In the genomic region with DNA sequence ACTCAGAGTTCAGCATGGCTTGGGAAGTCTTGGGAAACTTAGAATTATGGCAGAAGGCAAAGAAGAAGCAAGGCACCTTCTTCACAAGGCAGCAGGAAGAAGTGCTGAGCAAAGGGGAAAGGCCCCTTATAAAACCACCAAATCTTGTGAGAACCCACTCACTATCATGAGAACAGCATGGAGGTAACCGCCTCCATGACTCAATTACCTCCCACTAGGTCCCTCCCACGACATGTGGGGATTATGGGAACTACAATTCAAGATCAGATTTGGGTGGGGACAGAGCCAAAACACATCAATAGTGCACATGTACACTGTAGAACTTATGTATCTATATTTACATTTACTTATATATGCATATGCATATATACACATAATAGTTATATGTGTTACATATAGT, we compare ENCODE assay signal across 35 cellular contexts.
"Had no signal": no experiment of that assay in that cellular context is flagged by ENCODE, and none has a peak within 500 bp of the region (broad histone marks: within the 10 kb centered on the region; RNA-seq: fewer than 3 reads in every experiment).

No MANE protein-coding gene starts in this region.

- H3K27me3 ChIP-seq: adrenal gland, body of pancreas, brain microvascular endothelial cell, breast epithelium had no signal

- H3K9me3 Mint-ChIP-seq: activated CD4-positive, alpha-beta memory T cell treated with anti-CD3 and anti-CD28 coated beads for 36 hours; activated CD4-positive, alpha-beta T cell treated with anti-CD3 and anti-CD28 coated beads, Interleukin-2, amount 10 ng/mL, durations not matched to agents 24 days and 14 days; activated CD8-positive, alpha-beta T cell treated with anti-CD3 and anti-CD28 coated beads for 36 hours; activated naive CD4-positive, alpha-beta T cell treated with anti-CD3 and anti-CD28 coated beads for 36 hours; activated naive CD4-positive, alpha-beta T cell treated with anti-CD3 and anti-CD28 coated beads, Interleukin-2, amount 50 U/mL, for 72 hours; activated naive CD8-positive, alpha-beta T cell treated with anti-CD3 and anti-CD28 coated beads for 36 hours; activated T-cell treated with anti-CD3 and anti-CD28 coated beads, Interleukin-2, amount 50 U/mL, for 4 hours; activated T-helper 1 cell treated with anti-CD3 and anti-CD28 coated beads, Interleukin-12 subunit alpha, Interleukin-12 subunit beta, Interleukin-2, Interleukin-4 antibody, amounts not matched to agents 30 ng/mL and 10 ng/mL and 1 ng/mL, durations not matched to agents 14 hours and 24 hours and 36 hours; activated T-helper 17 cell treated with anti-CD3 and anti-CD28 coated beads, Interleukin-2, amount 50 U/mL, for 72 hours; T-cell had no signal

- H3K36me3 Mint-ChIP-seq: activated CD4-positive, alpha-beta memory T cell treated with anti-CD3 and anti-CD28 coated beads for 36 hours; activated naive CD4-positive, alpha-beta T cell treated with anti-CD3 and anti-CD28 coated beads, Interleukin-2, amount 50 U/mL, for 72 hours; activated naive CD8-positive, alpha-beta T cell treated with anti-CD3 and anti-CD28 coated beads for 36 hours; T-cell had no signal

- DNase-seq: activated B cell treated with CpG ODN at 0.5 μM for 24 hours; activated CD4-positive, alpha-beta memory T cell treated with anti-CD3 and anti-CD28 coated beads for 36 hours; activated CD4-positive, alpha-beta T cell treated with anti-CD3 and anti-CD28 coated beads for 4 hours; activated CD4-positive, alpha-beta T cell treated with anti-CD3 and anti-CD28 coated beads, Interleukin-2, amount 10 ng/mL, durations not matched to agents 24 days and 14 days; activated CD4-positive, alpha-beta T cell treated with anti-CD3 and anti-CD28 coated beads, Interleukin-2, amount 50 U/mL, for 1 hour; activated CD4-positive, alpha-beta T cell treated with anti-CD3 and anti-CD28 coated beads, Interleukin-2, amount 50 U/mL, for 4 hours; activated CD4-positive, CD25-positive, alpha-beta regulatory T cell treated with anti-CD3 and anti-CD28 coated beads, Interleukin-2, amount 50 U/mL, for 72 hours; activated CD8-positive, alpha-beta memory T cell treated with anti-CD3 and anti-CD28 coated beads, Interleukin-2, amount 50 U/mL, for 4 hours; activated CD8-positive, alpha-beta T cell treated with anti-CD3 and anti-CD28 coated beads for 36 hours; activated effector memory CD4-positive, alpha-beta T cell treated with anti-CD3 and anti-CD28 coated beads, Interleukin-2, amount 50 U/mL, for 16 hours; activated gamma-delta T cell treated with Interleukin-2 at 50 U/mL for 16 hours; activated naive CD4-positive, alpha-beta T cell; activated naive CD4-positive, alpha-beta T cell treated with anti-CD3 and anti-CD28 coated beads for 36 hours; activated naive CD4-positive, alpha-beta T cell treated with anti-CD3 and anti-CD28 coated beads, Interleukin-2, amount 50 U/mL, for 16 hours; activated naive CD8-positive, alpha-beta T cell treated with anti-CD3 and anti-CD28 coated beads for 36 hours; activated T-cell treated with anti-CD3 and anti-CD28 coated beads for 4 hours; activated T-cell treated with anti-CD3 and anti-CD28 coated beads, Interleukin-2, amount 50 U/mL, for 1 hour; activated T-cell treated with anti-CD3 and anti-CD28 coated beads, Interleukin-2, amount 50 U/mL, for 4 hours; activated T-cell treated with anti-CD3 and anti-CD28 coated beads, Interleukin-2, amount 50 U/mL, for 72 hours; adrenal gland; amniotic stem cell; aorta; body of pancreas; brain microvascular endothelial cell; central memory CD4-positive, alpha-beta T cell; T-cell; T-helper 17 cell; T1000 had no signal

- H3K27ac ChIP-seq: adrenal gland, body of pancreas, brain microvascular endothelial cell, breast epithelium, VCaP had no signal

- FAIRE-seq: astrocyte, TTC549 had no signal

- H3K4me1 Mint-ChIP-seq: activated B cell treated with CpG ODN at 0.5 μM for 24 hours; activated CD4-positive, alpha-beta T cell treated with anti-CD3 and anti-CD28 coated beads, Interleukin-2, amount 10 ng/mL, durations not matched to agents 24 days and 14 days; activated naive CD8-positive, alpha-beta T cell treated with anti-CD3 and anti-CD28 coated beads for 36 hours; activated T-helper 17 cell treated with anti-CD3 and anti-CD28 coated beads, Interleukin-2, amount 50 U/mL, for 72 hours; T-helper 17 cell had no signal

- H3K4me3 ChIP-seq: adrenal gland, body of pancreas, breast epithelium had no signal

- H3K4me3 Mint-ChIP-seq: activated B cell treated with CpG ODN at 0.5 μM for 24 hours; activated CD4-positive, alpha-beta memory T cell treated with anti-CD3 and anti-CD28 coated beads for 36 hours; activated CD4-positive, alpha-beta T cell treated with anti-CD3 and anti-CD28 coated beads, Interleukin-2, amount 10 ng/mL, durations not matched to agents 24 days and 14 days; activated CD8-positive, alpha-beta T cell treated with anti-CD3 and anti-CD28 coated beads for 36 hours; activated naive CD4-positive, alpha-beta T cell treated with anti-CD3 and anti-CD28 coated beads for 36 hours; activated naive CD8-positive, alpha-beta T cell treated with anti-CD3 and anti-CD28 coated beads for 36 hours; activated T-cell treated with anti-CD3 and anti-CD28 coated beads, Interleukin-2, amount 50 U/mL, for 4 hours; activated T-cell treated with anti-CD3 and anti-CD28 coated beads, Interleukin-2, amount 50 U/mL, for 72 hours; activated T-helper 1 cell treated with anti-CD3 and anti-CD28 coated beads, Interleukin-12 subunit alpha, Interleukin-12 subunit beta, Interleukin-2, Interleukin-4 antibody, amounts not matched to agents 30 ng/mL and 10 ng/mL and 1 ng/mL, durations not matched to agents 14 hours and 24 hours and 36 hours; activated T-helper 17 cell treated with anti-CD3 and anti-CD28 coated beads, Interleukin-2, amount 50 U/mL, for 72 hours; T-cell; T-helper 17 cell had no signal

- H3K27ac Mint-ChIP-seq: activated B cell treated with CpG ODN at 0.5 μM for 24 hours; activated CD4-positive, alpha-beta memory T cell treated with anti-CD3 and anti-CD28 coated beads for 36 hours; activated CD4-positive, alpha-beta T cell treated with anti-CD3 and anti-CD28 coated beads, Interleukin-2, amount 10 ng/mL, durations not matched to agents 24 days and 14 days; activated CD8-positive, alpha-beta T cell treated with anti-CD3 and anti-CD28 coated beads for 36 hours; activated naive CD4-positive, alpha-beta T cell treated with anti-CD3 and anti-CD28 coated beads for 36 hours; activated naive CD4-positive, alpha-beta T cell treated with anti-CD3 and anti-CD28 coated beads, Interleukin-2, amount 50 U/mL, for 72 hours; activated naive CD8-positive, alpha-beta T cell treated with anti-CD3 and anti-CD28 coated beads for 36 hours; activated T-cell treated with anti-CD3 and anti-CD28 coated beads, Interleukin-2, amount 50 U/mL, for 72 hours; activated T-helper 1 cell treated with anti-CD3 and anti-CD28 coated beads, Interleukin-12 subunit alpha, Interleukin-12 subunit beta, Interleukin-2, Interleukin-4 antibody, amounts not matched to agents 30 ng/mL and 10 ng/mL and 1 ng/mL, durations not matched to agents 14 hours and 24 hours and 36 hours; activated T-helper 17 cell treated with anti-CD3 and anti-CD28 coated beads, Interleukin-2, amount 50 U/mL, for 72 hours; T-cell; T-helper 17 cell had no signal

- ATAC-seq: activated CD8-positive, alpha-beta T cell treated with anti-CD3 and anti-CD28 coated beads for 36 hours; activated naive CD4-positive, alpha-beta T cell treated with anti-CD3 and anti-CD28 coated beads, Interleukin-2, amount 50 U/mL, for 72 hours; activated T-cell treated with anti-CD3 and anti-CD28 coated beads, Interleukin-2, amount 50 U/mL, for 4 hours; activated T-cell treated with anti-CD3 and anti-CD28 coated beads, Interleukin-2, amount 50 U/mL, for 72 hours; activated T-helper 17 cell treated with anti-CD3 and anti-CD28 coated beads, Interleukin-2, amount 50 U/mL, for 72 hours; body of pancreas; T-cell; T-helper 17 cell had no signal

- H3K9me3 ChIP-seq: adrenal gland, body of pancreas, breast epithelium had no signal

- H3K36me3 ChIP-seq: adrenal gland, brain microvascular endothelial cell, breast epithelium had no signal

- H3K27me3 Mint-ChIP-seq: activated B cell treated with CpG ODN at 0.5 μM for 24 hours; activated T-helper 17 cell treated with anti-CD3 and anti-CD28 coated beads, Interleukin-2, amount 50 U/mL, for 72 hours; T-cell; T-helper 17 cell had no signal

- H3K4me1 ChIP-seq: adrenal gland, body of pancreas, breast epithelium had no signal
